20 cellular contexts compared by ENCODE assay signal in the genomic region with DNA sequence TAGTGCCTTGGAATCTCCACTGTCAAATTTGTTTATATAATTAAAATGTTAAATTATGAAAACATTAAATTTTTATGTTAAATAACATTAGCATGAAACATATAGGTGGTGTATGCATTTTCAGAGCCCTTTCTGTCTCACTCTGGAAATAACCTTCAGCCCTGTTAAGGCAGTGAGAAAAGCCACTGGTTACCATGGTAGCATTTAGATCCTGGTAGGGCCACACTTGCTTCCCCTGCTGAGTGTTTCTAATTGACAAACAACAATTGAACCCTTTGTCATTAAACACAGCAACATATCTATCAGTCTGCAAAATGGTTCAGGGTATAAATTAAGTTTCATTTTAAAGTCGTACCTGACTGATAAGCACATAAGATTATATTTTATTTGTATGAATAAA.
DNase-seq lines count a peak whose midpoint lies in the region; ATAC-seq and TF ChIP-seq lines count a peak whose summit lies in the region.
"Had no signal": no experiment of that assay in that cellular context is flagged by ENCODE, and none has a peak within 500 bp of the region (broad histone marks: within the 10 kb centered on the region; RNA-seq: fewer than 3 reads in every experiment).

No MANE protein-coding gene starts in this region.

- no peak overlapping the region for H3K4me3 Mint-ChIP-seq in endodermal cell
- H3K4me3 Mint-ChIP-seq: CD4-positive, alpha-beta T cell; T-helper 2 cell treated with Interferon-gamma antibody and Interleukin-4, amounts not matched to agents 5 μg/mL and 100 μg/mL, for 36 hours had no signal

- TF ChIP-seq CTCF in endodermal cell (conservative IDR thresholded peaks at IDR 0.05) (no peak), coronary artery (IDR thresholded peaks at IDR 0.05) (no peak)

- H3K27me3 Mint-ChIP-seq in endodermal cell (ENCODE audit: insufficient read depth): no peaks in the 10 kb centered on the region
- H3K27me3 Mint-ChIP-seq: CD4-positive, alpha-beta T cell had no signal

- H3K27ac Mint-ChIP-seq in endodermal cell: no peak overlapping the region
- H3K27ac Mint-ChIP-seq: CD4-positive, alpha-beta T cell; T-helper 2 cell treated with Interferon-gamma antibody and Interleukin-4, amounts not matched to agents 5 μg/mL and 100 μg/mL, for 36 hours had no signal

- no peaks in the 10 kb centered on the region for H3K9me3 ChIP-seq in endodermal cell (ENCODE audit: control insufficient read depth, low read length)
- H3K9me3 ChIP-seq: BE2C, Peyer's patch had no signal

- peaks cover 4% of the 10 kb centered on the region for H3K4me1 ChIP-seq in endodermal cell (ENCODE audit: control insufficient read depth, insufficient read depth, low read length)
- H3K4me1 ChIP-seq: BE2C, Peyer's patch had no signal

- H3K27ac ChIP-seq in endodermal cell (ENCODE audit: low read depth, low read length) (peak overlapping the region; percentile 89), coronary artery (no peak overlapping the region)
- H3K27ac ChIP-seq: 22Rv1, Peyer's patch had no signal

- peaks cover 47% of the 10 kb centered on the region for H3K4me1 Mint-ChIP-seq in endodermal cell

- ATAC-seq in HG02938 (IDR thresholded peaks at IDR 0.05; ENCODE audit: unreplicated experiment): no peak
- ATAC-seq: HepG2, Right ventricle myocardium inferior had no signal

- no peak overlapping the region for H3K9ac ChIP-seq in endodermal cell (ENCODE audit: extremely low read depth, low read length, poor library complexity, severe bottlenecking)

- no peaks in the 10 kb centered on the region for H3K27me3 ChIP-seq in endodermal cell (ENCODE audit: control insufficient read depth, insufficient read depth, low read length, poor library complexity, severe bottlenecking)
- H3K27me3 ChIP-seq: BE2C, Peyer's patch had no signal

- no peaks in the 10 kb centered on the region for H3K36me3 ChIP-seq in endodermal cell (ENCODE audit: control insufficient read depth, insufficient read depth, low read length)
- H3K36me3 ChIP-seq: BE2C had no signal

- H3K36me3 Mint-ChIP-seq in endodermal cell (ENCODE audit: low read depth): peaks cover 18% of the 10 kb centered on the region

- no CpG with 5 or more reads among the region's 1 CpG for WGBS in endodermal cell (ENCODE audit: insufficient coverage in 1 of 2, insufficient read length in 1 of 2), 2 experiments

- H3K4me3 ChIP-seq in endodermal cell (ENCODE audit: low read length): no peak overlapping the region
- H3K4me3 ChIP-seq in coronary artery: no peak overlapping the region
- H3K4me3 ChIP-seq: Peyer's patch had no signal

- DNase-seq in NCI-H146 (lab: John Stamatoyannopoulos, UW) (peak; percentile 22), NCI-H146 treated with DMSO at 0.1 percent for 48 hours (lab: John Stamatoyannopoulos, UW; ENCODE audit: unreplicated experiment) (no peak), NCI-H1417 treated with DMSO at 0.1 percent for 48 hours (lab: John Stamatoyannopoulos, UW) (peak; percentile 27), endodermal cell (no peak), COLO668 (lab: John Stamatoyannopoulos, UW; ENCODE audit: unreplicated experiment) (no peak), coronary artery (ENCODE audit: low spot score) (no peak), OCI-M2 (lab: John Stamatoyannopoulos, UW; ENCODE audit: unreplicated experiment) (no peak)
- DNase-seq: BE2C; CD4-positive, alpha-beta T cell; GDM1; HCEC 1CT; KG1; NCI-H1694 treated with DMSO at 0.1 percent for 48 hours; NCI-H2171 treated with DMSO at 0.1 percent for 48 hours; Peyer's patch had no signal

- H3K9me3 Mint-ChIP-seq in endodermal cell: no peaks in the 10 kb centered on the region
- H3K9me3 Mint-ChIP-seq: CD4-positive, alpha-beta T cell; T-helper 2 cell treated with Interferon-gamma antibody and Interleukin-4, amounts not matched to agents 5 μg/mL and 100 μg/mL, for 36 hours had no signal

Comparison
In these comparisons a context has a peak if more than half of its experiments do, and no peak if none do; other contexts are left out.
1. DNase-seq: peak in NCI-H146 (single experiment) and NCI-H1417 treated with DMSO at 0.1 percent for 48 hours (single experiment); none in NCI-H146 treated with DMSO at 0.1 percent for 48 hours (single experiment), endodermal cell (single experiment), COLO668 (single experiment), coronary artery (single experiment) and OCI-M2 (single experiment).